13 cellular contexts compared by ENCODE assay signal in genomic region chr4:152126233-152126632, GRCh38.
DNase-seq lines count a peak whose midpoint lies in the region; ATAC-seq lines count a peak whose summit lies in the region.
"Had no signal": no experiment of that assay in that cellular context is flagged by ENCODE, and none has a peak within 500 bp of the region (broad histone marks: within the 10 kb centered on the region; RNA-seq: fewer than 3 reads in every experiment).

No MANE protein-coding gene starts in this region.

- H3K4me3 Mint-ChIP-seq in activated naive CD4-positive, alpha-beta T cell treated with anti-CD3 and anti-CD28 coated beads, Interleukin-2, amount 50 U/mL, for 24 hours: no peak overlapping the region
- H3K4me3 Mint-ChIP-seq in T-cell: no peak overlapping the region
- peak overlapping the region in 1 of 2 donors; percentile 4 for H3K4me3 Mint-ChIP-seq in effector memory CD8-positive, alpha-beta T cell
- no peak overlapping the region for H3K4me3 Mint-ChIP-seq in activated naive CD8-positive, alpha-beta T cell treated with anti-CD3 and anti-CD28 coated beads for 36 hours
- H3K4me3 Mint-ChIP-seq: CD14-positive monocyte, H9 had no signal

- peaks cover 30% of the 10 kb centered on the region for H3K4me1 Mint-ChIP-seq in activated naive CD4-positive, alpha-beta T cell treated with anti-CD3 and anti-CD28 coated beads, Interleukin-2, amount 50 U/mL, for 24 hours
- H3K4me1 Mint-ChIP-seq in T-cell: peaks cover 25 to 40% (median 34%) of the 10 kb centered on the region in 3 donors
- H3K4me1 Mint-ChIP-seq in effector memory CD8-positive, alpha-beta T cell (ENCODE audit: low read depth in 2 of 2): peaks cover 9 to 23% of the 10 kb centered on the region in 2 donors
- H3K4me1 Mint-ChIP-seq in activated naive CD8-positive, alpha-beta T cell treated with anti-CD3 and anti-CD28 coated beads for 36 hours: peaks cover 3% of the 10 kb centered on the region
- H3K4me1 Mint-ChIP-seq: CD14-positive monocyte, H9 had no signal

- H3K27ac Mint-ChIP-seq in activated naive CD4-positive, alpha-beta T cell treated with anti-CD3 and anti-CD28 coated beads, Interleukin-2, amount 50 U/mL, for 24 hours: peak overlapping the region; percentile 10
- H3K27ac Mint-ChIP-seq in activated naive CD4-positive, alpha-beta T cell treated with anti-CD3 and anti-CD28 coated beads, Interleukin-2, amount 50 U/mL, for 72 hours: no peak overlapping the region
- H3K27ac Mint-ChIP-seq in T-cell: peak overlapping the region; percentile 0 to 25
- H3K27ac Mint-ChIP-seq in effector memory CD8-positive, alpha-beta T cell: peak overlapping the region; percentile 59 to 83
- no peak overlapping the region for H3K27ac Mint-ChIP-seq in activated naive CD8-positive, alpha-beta T cell treated with anti-CD3 and anti-CD28 coated beads for 36 hours
- H3K27ac Mint-ChIP-seq: CD14-positive monocyte, H9 had no signal

- peaks cover 22% of the 10 kb centered on the region for H3K9me3 Mint-ChIP-seq in activated naive CD4-positive, alpha-beta T cell treated with anti-CD3 and anti-CD28 coated beads, Interleukin-2, amount 50 U/mL, for 24 hours
- peaks cover 16 to 30% of the 10 kb centered on the region in 2 donors for H3K9me3 Mint-ChIP-seq in activated naive CD4-positive, alpha-beta T cell treated with anti-CD3 and anti-CD28 coated beads, Interleukin-2, amount 50 U/mL, for 72 hours
- H3K9me3 Mint-ChIP-seq in T-cell: peaks cover 5 to 40% (median 23%) of the 10 kb centered on the region in 3 donors
- peaks cover 2 to 23% of the 10 kb centered on the region in 2 donors for H3K9me3 Mint-ChIP-seq in effector memory CD8-positive, alpha-beta T cell
- H3K9me3 Mint-ChIP-seq in activated naive CD8-positive, alpha-beta T cell treated with anti-CD3 and anti-CD28 coated beads for 36 hours: peaks cover 33% of the 10 kb centered on the region

- H3K36me3 Mint-ChIP-seq in activated naive CD4-positive, alpha-beta T cell treated with anti-CD3 and anti-CD28 coated beads, Interleukin-2, amount 50 U/mL, for 24 hours: peaks cover 9% of the 10 kb centered on the region
- H3K36me3 Mint-ChIP-seq in activated naive CD4-positive, alpha-beta T cell treated with anti-CD3 and anti-CD28 coated beads, Interleukin-2, amount 50 U/mL, for 72 hours: peaks cover 12 to 22% of the 10 kb centered on the region in 2 donors
- H3K36me3 Mint-ChIP-seq in T-cell: peaks cover 19% of the 10 kb centered on the region
- H3K36me3 Mint-ChIP-seq in effector memory CD8-positive, alpha-beta T cell (ENCODE audit: insufficient read depth): no peaks in the 10 kb centered on the region
- peaks cover 14% of the 10 kb centered on the region for H3K36me3 Mint-ChIP-seq in activated naive CD8-positive, alpha-beta T cell treated with anti-CD3 and anti-CD28 coated beads for 36 hours
- H3K36me3 Mint-ChIP-seq: CD14-positive monocyte had no signal

- POLR2A ChIA-PET in T-cell (lab: Charles Lee): no interaction called here

- H3K27me3 Mint-ChIP-seq in activated naive CD4-positive, alpha-beta T cell treated with anti-CD3 and anti-CD28 coated beads, Interleukin-2, amount 50 U/mL, for 24 hours: no peaks in the 10 kb centered on the region
- no peaks in the 10 kb centered on the region for H3K27me3 Mint-ChIP-seq in T-cell
- peaks cover 7% of the 10 kb centered on the region in 2 donors for H3K27me3 Mint-ChIP-seq in effector memory CD8-positive, alpha-beta T cell
- H3K27me3 Mint-ChIP-seq in activated naive CD8-positive, alpha-beta T cell treated with anti-CD3 and anti-CD28 coated beads for 36 hours: no peaks in the 10 kb centered on the region

- CTCF ChIA-PET in T-cell (lab: Charles Lee): no interaction called here

- no peak for DNase-seq in activated naive CD4-positive, alpha-beta T cell treated with anti-CD3 and anti-CD28 coated beads, Interleukin-2, amount 50 U/mL, for 72 hours (ENCODE audit: low spot score in 2 of 2)
- DNase-seq in T-cell (no peak), GDM1 (lab: John Stamatoyannopoulos, UW) (no peak), NCI-H774 (lab: John Stamatoyannopoulos, UW) (no peak)
- no peak for DNase-seq in effector memory CD8-positive, alpha-beta T cell
- no peak for DNase-seq in activated naive CD8-positive, alpha-beta T cell treated with anti-CD3 and anti-CD28 coated beads for 36 hours
- DNase-seq: 8988T, Calu3, DMS79 treated with DMSO at 0.1 percent for 48 hours, H9, IMR-90 had no signal

- no peak for ATAC-seq in activated naive CD4-positive, alpha-beta T cell treated with anti-CD3 and anti-CD28 coated beads, Interleukin-2, amount 50 U/mL, for 72 hours
- ATAC-seq in T-cell (replicated peaks in 1 of 4): peak in 2 of 4 experiments; percentile 51 to 55
- no peak for ATAC-seq in effector memory CD8-positive, alpha-beta T cell (replicated peaks)

Comparison
In these comparisons a context has a peak if more than half of its experiments do, and no peak if none do; other contexts are left out.
1. H3K27ac Mint-ChIP-seq: peak in activated naive CD4-positive, alpha-beta T cell treated with anti-CD3 and anti-CD28 coated beads, Interleukin-2, amount 50 U/mL, for 24 hours (single experiment), T-cell (2 of 2) and effector memory CD8-positive, alpha-beta T cell (2 of 2); none in activated naive CD4-positive, alpha-beta T cell treated with anti-CD3 and anti-CD28 coated beads, Interleukin-2, amount 50 U/mL, for 72 hours (0 of 2) and activated naive CD8-positive, alpha-beta T cell treated with anti-CD3 and anti-CD28 coated beads for 36 hours (single experiment).